Comparison of ENCODE assay signal across 8 cellular contexts in genomic region chr3:38165722-38166387, GRCh38. TPM values are rescaled to one million over a fixed set of nuclear protein-coding genes. Genes with fewer than 3 reads are reported as not detected.
DNase-seq lines count a peak whose midpoint lies in the region; ATAC-seq, FAIRE-seq and TF ChIP-seq lines count a peak whose summit lies in the region.

No MANE protein-coding gene starts in this region.

- POLR2A ChIA-PET in activated CD4-positive, alpha-beta memory T cell treated with anti-CD3 and anti-CD28 coated beads for 36 hours (lab: Charles Lee): interaction anchor here (0.6 to 4.2 kb wide), 11 partner anchors 12 to 330 kb away, joined by 3 to 70 read pairs (median 4); partner anchors contain the start of genes ACAA1, EXOG, MYD88 and PLCD1

- H3K9me3 Mint-ChIP-seq in Calu3 (ENCODE audit: low read depth, unreplicated experiment): no peaks in the 10 kb centered on the region
- no peaks in the 10 kb centered on the region for H3K9me3 Mint-ChIP-seq in activated CD4-positive, alpha-beta memory T cell treated with anti-CD3 and anti-CD28 coated beads for 36 hours

- H3K36me3 Mint-ChIP-seq in Calu3 (ENCODE audit: insufficient read depth, unreplicated experiment): peaks cover 42% of the 10 kb centered on the region
- H3K36me3 Mint-ChIP-seq in activated CD4-positive, alpha-beta memory T cell treated with anti-CD3 and anti-CD28 coated beads for 36 hours: peaks cover 12% of the 10 kb centered on the region

- CTCF ChIA-PET in Calu3 (lab: Charles Lee): interaction anchor here (1.7 to 3.2 kb wide), 4 partner anchors 11 to 29 kb away, joined by 3 to 24 read pairs (median 14); partner anchors contain the start of genes ACAA1 and MYD88
- CTCF ChIA-PET in activated CD4-positive, alpha-beta memory T cell treated with anti-CD3 and anti-CD28 coated beads for 36 hours (lab: Charles Lee): interaction anchor here (1.0 to 4.0 kb wide), 5 partner anchors 23 to 485 kb away, joined by 3 to 20 read pairs (median 5); partner anchors contain the start of genes ACAA1, MYD88 and XYLB

- H3K4me3 Mint-ChIP-seq in Calu3 (ENCODE audit: low read depth, unreplicated experiment): peak overlapping the region; percentile 97
- peak overlapping the region; percentile 96 for H3K4me3 Mint-ChIP-seq in activated CD4-positive, alpha-beta memory T cell treated with anti-CD3 and anti-CD28 coated beads for 36 hours

- no peaks in the 10 kb centered on the region for H3K27me3 Mint-ChIP-seq in Calu3 (ENCODE audit: unreplicated experiment)
- no peaks in the 10 kb centered on the region for H3K27me3 Mint-ChIP-seq in activated CD4-positive, alpha-beta memory T cell treated with anti-CD3 and anti-CD28 coated beads for 36 hours

- peak overlapping the region; percentile 87 to 98 (median 92) for H3K4me3 ChIP-seq in pancreas

- no TSS peak for BruUV-seq in Calu3 (replicated peaks; lab: Mats Ljungman, UMichigan)

- peaks cover 49% of the 10 kb centered on the region for H3K4me1 Mint-ChIP-seq in Calu3 (ENCODE audit: low read depth, unreplicated experiment)
- H3K4me1 Mint-ChIP-seq in activated CD4-positive, alpha-beta memory T cell treated with anti-CD3 and anti-CD28 coated beads for 36 hours (ENCODE audit: low read depth): peaks cover 46% of the 10 kb centered on the region

- H3K36me3 ChIP-seq in pancreas: no peaks in the 10 kb centered on the region

- ATAC-seq in HG03025 (IDR thresholded peaks at IDR 0.05; ENCODE audit: low FRiP score, unreplicated experiment) (peak; percentile 11), pancreas (peak; percentile 25 to 51 (median 37)), HG02885 (IDR thresholded peaks at IDR 0.05; ENCODE audit: poor library complexity, unreplicated experiment) (no peak)

- H3K27me3 ChIP-seq in pancreas: no peaks in the 10 kb centered on the region

- no peak for FAIRE-seq in pancreas (lab: Jason Lieb, UNC)

- no peak for DNase-seq in Calu3
- no peak for DNase-seq in activated CD4-positive, alpha-beta memory T cell treated with anti-CD3 and anti-CD28 coated beads for 36 hours
- DNase-seq in head of caudate nucleus: peak in 26 of 42 donors; percentile 9 to 79 (median 51)
- peak in 3 of 6 donors; percentile 60 to 88 (median 65) for DNase-seq in pancreas
- no peak for DNase-seq in OCI-M2 (lab: John Stamatoyannopoulos, UW; ENCODE audit: unreplicated experiment)
- no peak for DNase-seq in NCI-H1092 (lab: John Stamatoyannopoulos, UW)

- H3K27ac ChIP-seq in pancreas: peak overlapping the region; percentile 91 to 98 (median 96)

- WGBS in pancreas, 2 donors: 0 to 1% methylated on average over 55 to 62 of the region's 62 CpGs

- peak overlapping the region; percentile 95 for H3K27ac Mint-ChIP-seq in Calu3 (ENCODE audit: unreplicated experiment)
- H3K27ac Mint-ChIP-seq in activated CD4-positive, alpha-beta memory T cell treated with anti-CD3 and anti-CD28 coated beads for 36 hours: peak overlapping the region; percentile 99

- TF ChIP-seq CTCF in Calu3 (IDR thresholded peaks at IDR 0.05; ENCODE audit: unreplicated experiment) (no peak), pancreas (IDR thresholded peaks at IDR 0.05) (no peak)

- intact Hi-C loops in Calu3 (cut with micrococcal nuclease; ENCODE audit: unreplicated experiment): loop anchor here (1.0 to 5.0 kb wide), 3 partner anchors 29 to 81 kb away; partner anchors contain the start of gene ACAA1
- intact Hi-C loops in activated CD4-positive, alpha-beta memory T cell treated with anti-CD3 and anti-CD28 coated beads for 36 hours (cut with micrococcal nuclease): loop anchor here (1.0 to 10.0 kb wide), 8 partner anchors 8 to 1171 kb away; partner anchors contain the start of genes ACAA1, EPM2AIP1, MLH1 and XYLB
- intact Hi-C loops in head of caudate nucleus (cut with DNase I): loop anchor here (2.0 kb wide), 1 partner anchor 29 kb away; the partner anchor contains the start of gene ACAA1
- intact Hi-C loops in pancreas (cut with DNase I): no loop called here

- peaks cover 0 to 13% (median 10%) of the 10 kb centered on the region in 3 donors for H3K4me1 ChIP-seq in pancreas

- H3K9me3 ChIP-seq in pancreas: no peaks in the 10 kb centered on the region

RNA-seq across cellular contexts. Expression of gene OXSR1, which starts 0.5 kb away (rescaled TPM):
- total RNA-seq in Calu3 (2022) (49.5 and 50.4 TPM in 2 replicates), pancreas (10 to 100 TPM in 4 of 6 donors, 1 to 10 TPM in 2; 8.5 to 16.0 (median 10.4) TPM)
- total RNA-seq in activated CD4-positive, alpha-beta memory T cell treated with anti-CD3 and anti-CD28 coated beads for 36 hours: 10 to 100 TPM; 47.5 to 48.5 TPM
- 10 to 100 TPM in 1 of 2 donors, 1 to 10 TPM in 1; 6.3 to 10.7 TPM for polyA plus RNA-seq in pancreas

RNA-seq across cellular contexts. Expression of gene MYD88, which starts 27.4 kb away (rescaled TPM):
- total RNA-seq in Calu3 (2022) (35.2 and 44.2 TPM in 2 replicates), pancreas (10 to 100 TPM in 3 of 6 donors, 1 to 10 TPM in 3; 7.2 to 20.2 (median 9.9) TPM)
- 10 to 100 TPM; 32.3 to 34.8 TPM for total RNA-seq in activated CD4-positive, alpha-beta memory T cell treated with anti-CD3 and anti-CD28 coated beads for 36 hours
- polyA plus RNA-seq in pancreas: 10 to 100 TPM in 1 of 2 donors, 1 to 10 TPM in 1; 8.2 to 14.2 TPM

RNA-seq across cellular contexts. Expression of gene ACAA1, which starts 28.9 kb away (rescaled TPM):
- total RNA-seq in Calu3 (2022) (64.5 and 71.1 TPM in 2 replicates), pancreas (10 to 100 TPM; 44.2 to 66.9 (median 59.0) TPM)
- 10 to 100 TPM; 55.5 to 57.7 TPM for total RNA-seq in activated CD4-positive, alpha-beta memory T cell treated with anti-CD3 and anti-CD28 coated beads for 36 hours
- 100 to 1,000 TPM in 1 of 2 donors, 10 to 100 TPM in 1; 99.3 to 110 TPM for polyA plus RNA-seq in pancreas

Comparison
In these comparisons a context has a peak if more than half of its experiments do, and no peak if none do; other contexts are left out.
1. DNase-seq: peak in head of caudate nucleus (26 of 42); none in Calu3 (single experiment), activated CD4-positive, alpha-beta memory T cell treated with anti-CD3 and anti-CD28 coated beads for 36 hours (single experiment), OCI-M2 (single experiment) and NCI-H1092 (single experiment).
2. intact Hi-C loops: an anchor here in Calu3 (1.0 to 5.0 kb wide), activated CD4-positive, alpha-beta memory T cell treated with anti-CD3 and anti-CD28 coated beads for 36 hours (1.0 to 10.0 kb wide) and head of caudate nucleus (2.0 kb wide); none called in pancreas.